ENCODE assay signal across 10 cellular contexts in the genomic region with DNA sequence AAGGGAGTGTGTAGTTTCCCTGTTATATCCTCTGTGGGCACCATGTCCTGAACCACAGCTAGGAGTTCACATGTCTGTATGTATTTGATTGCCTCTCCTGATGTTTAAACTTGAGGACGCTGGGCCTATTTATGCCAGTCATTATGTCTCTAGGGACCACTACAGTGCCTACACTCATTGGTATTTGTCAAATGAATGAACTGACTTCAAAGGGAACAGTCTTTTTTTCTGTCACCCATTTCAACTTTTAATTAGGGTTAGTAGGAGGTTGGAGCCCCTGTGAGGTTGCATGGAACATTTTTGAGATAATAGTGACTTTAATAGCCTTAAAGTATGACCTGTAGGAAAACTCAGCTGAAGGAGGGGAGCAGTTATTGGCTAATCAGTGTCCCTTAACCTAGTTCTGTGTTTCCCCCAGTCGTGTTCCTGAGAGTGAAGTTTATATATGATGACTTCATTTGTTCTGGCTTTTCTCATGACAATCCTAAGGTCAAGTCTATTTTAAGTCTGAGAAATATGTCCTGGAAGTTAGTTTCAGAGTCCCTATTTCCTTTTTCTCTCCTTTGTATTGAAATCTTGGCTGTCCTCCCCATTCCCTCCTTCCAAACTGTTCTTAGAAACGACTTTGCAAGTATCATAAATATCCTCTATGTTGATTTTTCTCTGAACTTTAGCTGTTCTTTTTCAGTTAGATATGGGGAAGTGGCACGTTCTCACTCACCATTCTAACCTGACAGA. TPM values are rescaled to one million over a fixed set of nuclear protein-coding genes. Genes with fewer than 3 reads are reported as not detected.
DNase-seq lines count a peak whose midpoint lies in the region; ATAC-seq and TF ChIP-seq lines count a peak whose summit lies in the region.
"Had no signal": no experiment of that assay in that cellular context is flagged by ENCODE, and none has a peak within 500 bp of the region (broad histone marks: within the 10 kb centered on the region; RNA-seq: fewer than 3 reads in every experiment).

No MANE protein-coding gene starts in this region.

- H3K4me3 ChIP-seq in Loucy (ENCODE audit: low read length, poor library complexity, severe bottlenecking) (peak overlapping the region; percentile 23), MM.1S (ENCODE audit: low read length) (no peak overlapping the region)

- H3K27ac Mint-ChIP-seq in effector memory CD8-positive, alpha-beta T cell = no peak overlapping the region
- H3K27ac Mint-ChIP-seq in nephron progenitor cell (no peak overlapping the region), natural killer cell (peak overlapping the region in 1 of 2 donors; percentile 7)

- peak; percentile 37 for TF ChIP-seq CTCF in AG09319 (IDR thresholded peaks at IDR 0.05; ENCODE audit: low read depth, low read length)
- peak; percentile 55 for TF ChIP-seq CTCF in Loucy (conservative IDR thresholded peaks at IDR 0.05; ENCODE audit: low read length)
- peak; percentile 35 for TF ChIP-seq CTCF in nephron progenitor cell (IDR thresholded peaks at IDR 0.05)
- no peak for TF ChIP-seq CTCF in natural killer cell (IDR thresholded peaks at IDR 0.05)
- TF ChIP-seq CTCF in MM.1S (IDR thresholded peaks at IDR 0.05; ENCODE audit: low read length) = no peak

- H3K27me3 Mint-ChIP-seq in effector memory CD8-positive, alpha-beta T cell = no peaks in the 10 kb centered on the region
- H3K27me3 Mint-ChIP-seq in nephron progenitor cell (ENCODE audit: low read depth, poor library complexity) (peaks cover 12% of the 10 kb centered on the region), natural killer cell (ENCODE audit: low read depth in 2 of 2) (no peaks in the 10 kb centered on the region)

- intact Hi-C loops in natural killer cell (cut with micrococcal nuclease) = no loop called here

- ATAC-seq in effector memory CD8-positive, alpha-beta T cell (replicated peaks) = peak; percentile 58
- ATAC-seq in natural killer cell = no peak
- ATAC-seq in GM21737 (IDR thresholded peaks at IDR 0.05; ENCODE audit: unreplicated experiment) = no peak

- H2AFZ ChIP-seq in Loucy (ENCODE audit: low read length) (no peak overlapping the region), MM.1S (ENCODE audit: low read length) (no peak overlapping the region)

- H3K79me2 ChIP-seq in Loucy (ENCODE audit: insufficient read depth, low read length) = peaks cover 57% of the 10 kb centered on the region
- H3K79me2 ChIP-seq in MM.1S (ENCODE audit: low read length) = peaks cover 17% of the 10 kb centered on the region; the same call in 1 of the 2 replicates

- no peak overlapping the region for H3K4me3 Mint-ChIP-seq in effector memory CD8-positive, alpha-beta T cell
- H3K4me3 Mint-ChIP-seq in nephron progenitor cell (no peak overlapping the region), natural killer cell (no peak overlapping the region)

- H3K9me3 ChIP-seq in Loucy (ENCODE audit: insufficient read depth, low read depth, low read length) (no peaks in the 10 kb centered on the region), MM.1S (replicated peaks; ENCODE audit: insufficient read depth, low read length) (no peaks in the 10 kb centered on the region)

- no peaks in the 10 kb centered on the region for H3K9me2 ChIP-seq in Loucy (replicated peaks; ENCODE audit: low read depth, low read length)
- no peaks in the 10 kb centered on the region for H3K9me2 ChIP-seq in MM.1S (replicated peaks; ENCODE audit: insufficient read depth, low read length)

- H3K9ac ChIP-seq in Loucy (ENCODE audit: low read depth, low read length, poor library complexity, severe bottlenecking) = no peak overlapping the region
- H3K9ac ChIP-seq in MM.1S (ENCODE audit: low read length) = no peak overlapping the region

- no peaks in the 10 kb centered on the region for H3K27me3 ChIP-seq in Loucy (ENCODE audit: insufficient read depth, low read length, poor library complexity, severe bottlenecking)
- H3K27me3 ChIP-seq in MM.1S (replicated peaks; ENCODE audit: insufficient read depth, low read length) = no peaks in the 10 kb centered on the region

- peaks cover 17% of the 10 kb centered on the region for H3F3A ChIP-seq in Loucy (ENCODE audit: low read depth)
- no peaks in the 10 kb centered on the region for H3F3A ChIP-seq in MM.1S (ENCODE audit: insufficient read depth, low read length)

- H4K20me1 ChIP-seq in Loucy (ENCODE audit: insufficient read depth, low read length, poor library complexity, severe bottlenecking) (no peaks in the 10 kb centered on the region), MM.1S (ENCODE audit: insufficient read depth, low read length) (no peaks in the 10 kb centered on the region)

- peaks cover 2% of the 10 kb centered on the region for H3K36me3 Mint-ChIP-seq in effector memory CD8-positive, alpha-beta T cell (ENCODE audit: insufficient read depth)
- H3K36me3 Mint-ChIP-seq in nephron progenitor cell (ENCODE audit: low read depth) = no peaks in the 10 kb centered on the region
- H3K36me3 Mint-ChIP-seq in natural killer cell = no peaks in the 10 kb centered on the region

- H3K27ac ChIP-seq in MM.1S (ENCODE audit: low read length) = no peak overlapping the region

- peaks cover 19 to 26% of the 10 kb centered on the region in 2 donors for H3K4me1 Mint-ChIP-seq in effector memory CD8-positive, alpha-beta T cell (ENCODE audit: low read depth in 2 of 2)
- H3K4me1 Mint-ChIP-seq in nephron progenitor cell = peaks cover 4% of the 10 kb centered on the region
- peaks cover 42 to 43% of the 10 kb centered on the region in 2 donors for H3K4me1 Mint-ChIP-seq in natural killer cell

- DNase-seq in AG09319 (ENCODE audit: extremely low read depth, low read depth) (peak; percentile 15), nephron progenitor cell (no peak), natural killer cell (no peak), MM.1S (no peak), SHP77 treated with DMSO at 0.1 percent for 48 hours (lab: John Stamatoyannopoulos, UW) (no peak)
- no peak for DNase-seq in effector memory CD8-positive, alpha-beta T cell
- DNase-seq: EL, head of caudate nucleus had no signal

- H3K4me1 ChIP-seq in Loucy (ENCODE audit: insufficient read depth, low read length, poor library complexity, severe bottlenecking) (peaks cover 36% of the 10 kb centered on the region), MM.1S (ENCODE audit: low read length) (no peaks in the 10 kb centered on the region)

- H3K9me3 Mint-ChIP-seq in effector memory CD8-positive, alpha-beta T cell = no peaks in the 10 kb centered on the region
- H3K9me3 Mint-ChIP-seq in nephron progenitor cell = peaks cover 4% of the 10 kb centered on the region
- H3K9me3 Mint-ChIP-seq in natural killer cell = no peaks in the 10 kb centered on the region

- H3K4me2 ChIP-seq in Loucy (ENCODE audit: low read depth, low read length, poor library complexity, severe bottlenecking) (peak overlapping the region; percentile 44), MM.1S (ENCODE audit: low read depth, low read length) (no peak overlapping the region)

- H3K36me3 ChIP-seq in Loucy (ENCODE audit: insufficient read depth, low read length) (0 out of 2 replicates have a peak, but pooled peaks cover 2% of the 10 kb centered on the region), MM.1S (replicated peaks; ENCODE audit: insufficient read depth, low read length) (no peaks in the 10 kb centered on the region)

RNA-seq across cellular contexts. Expression of gene PDE8A, which starts 29.0 kb away (rescaled TPM):
- total RNA-seq in natural killer cell = 10 to 100 TPM; 21.0 to 24.2 (median 23.8) TPM

Comparison
In these comparisons a context has a peak if more than half of its experiments do, and no peak if none do; other contexts are left out.
1. CTCF ChIP-seq: peak in AG09319 (single experiment), Loucy (single experiment) and nephron progenitor cell (single experiment); none in natural killer cell (single experiment) and MM.1S (single experiment).